ENCODE assay signal across 14 cellular contexts in the genomic region with DNA sequence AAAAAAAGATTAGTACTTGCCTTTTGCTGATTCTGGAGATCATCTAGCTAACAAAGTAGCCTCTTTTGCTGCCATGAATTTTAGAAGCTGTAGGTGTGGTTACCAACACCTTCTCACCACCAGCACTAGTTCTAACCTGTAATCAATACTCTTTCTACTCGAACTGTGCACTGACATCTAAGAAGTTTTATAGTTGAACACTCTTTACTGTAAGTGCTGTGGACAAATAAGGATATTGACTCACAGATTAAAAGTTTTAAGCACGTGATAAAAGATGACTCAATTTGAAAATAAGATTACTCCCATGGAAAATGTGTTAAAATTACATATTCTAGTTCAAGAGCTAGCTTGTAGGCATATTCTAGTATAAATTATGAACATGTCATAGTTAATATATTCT.
A peak's percentile ranks its signal among the peaks of the same experiment; 100 is the strongest.
DNase-seq lines count a peak whose midpoint lies in the region; ATAC-seq, FAIRE-seq and TF ChIP-seq lines count a peak whose summit lies in the region.
"Had no signal": no experiment of that assay in that cellular context is flagged by ENCODE, and none has a peak within 500 bp of the region (broad histone marks: within the 10 kb centered on the region; RNA-seq: fewer than 3 reads in every experiment).

No MANE protein-coding gene starts in this region.

- peak; percentile 57 for DNase-seq in EH (ENCODE audit: low read depth)
- DNase-seq in bronchial epithelial cell (ENCODE audit: low read depth) = peak; percentile 74
- DNase-seq in mucosa of descending colon = no peak
- no peak for DNase-seq in HK-2 (ENCODE audit: unreplicated experiment)
- no peak for DNase-seq in G401 (ENCODE audit: low spot score)
- DNase-seq: activated CD4-positive, alpha-beta T cell treated with anti-CD3 and anti-CD28 coated beads, Interleukin-2, amount 50 U/mL, for 1 hour; activated naive CD4-positive, alpha-beta T cell; hypothalamus; left ventricle myocardium superior; retina; transverse colon had no signal

- TF ChIP-seq CTCF in HEK293 (tag by site-specific recombination; IDR thresholded peaks at IDR 0.05) = no peak
- TF ChIP-seq CTCF in bronchial epithelial cell (IDR thresholded peaks at IDR 0.05; ENCODE audit: insufficient read depth, low read length, severe bottlenecking) = no peak
- TF ChIP-seq CTCF in mucosa of descending colon (IDR thresholded peaks at IDR 0.05) = no peak

- no peaks in the 10 kb centered on the region; a peak in 1 of 3 replicates for H3K36me3 ChIP-seq in HEK293 (ENCODE audit: control insufficient read depth in 2 of 2, insufficient read depth in 1 of 2, low read length in 2 of 2)
- peaks cover 1% of the 10 kb centered on the region for H3K36me3 ChIP-seq in bronchial epithelial cell (ENCODE audit: control insufficient read depth, insufficient read depth, low read length)
- H3K36me3 ChIP-seq in mucosa of descending colon (ENCODE audit: low read depth) = no peaks in the 10 kb centered on the region
- H3K36me3 ChIP-seq: transverse colon had no signal

- ATAC-seq in mucosa of descending colon (peak; percentile 53), HG03196 (IDR thresholded peaks at IDR 0.05; ENCODE audit: unreplicated experiment) (no peak)
- ATAC-seq: GM12878, left ventricle myocardium superior had no signal

- no peaks in the 10 kb centered on the region; the same call in 1 of the 2 replicates for H3K4me1 ChIP-seq in HEK293 (ENCODE audit: control insufficient read depth, insufficient read depth, low read length)
- H3K4me1 ChIP-seq in mucosa of descending colon (ENCODE audit: low read depth) = no peaks in the 10 kb centered on the region
- H3K4me1 ChIP-seq: transverse colon had no signal

- in situ Hi-C loops in G401 (cut with HindIII; ENCODE audit: low sequenced_read_pairs) = no loop called here

- H3K4me3 ChIP-seq in HEK293 (ENCODE audit: low read depth, low read length) (no peak overlapping the region), bronchial epithelial cell (ENCODE audit: low read depth, low read length) (no peak overlapping the region), mucosa of descending colon (no peak overlapping the region)
- H3K4me3 ChIP-seq: GM12878, transverse colon had no signal

- FAIRE-seq in bronchial epithelial cell (lab: Jason Lieb, UNC) = no peak
- FAIRE-seq: GM12878 had no signal

- POLR2A ChIA-PET in HEK293 (lab: Yijun Ruan, JAX) = no interaction called here

- intact Hi-C loops in mucosa of descending colon (cut with DNase I, micrococcal nuclease) = no loop called here

- CTCF ChIA-PET in HEK293 (lab: Yijun Ruan, JAX) = interaction anchor here (1.1 to 1.4 kb wide), 2 partner anchors 17 to 109 kb away, joined by 3 to 6 read pairs; no protein-coding TSS in a partner anchor

- H3K27me3 ChIP-seq in bronchial epithelial cell (ENCODE audit: control insufficient read depth, insufficient read depth, low read length) = no peaks in the 10 kb centered on the region
- H3K27me3 ChIP-seq: transverse colon had no signal

- no peak overlapping the region for H3K27ac ChIP-seq in HEK293 (ENCODE audit: extremely low read depth, low read depth, low read length)
- H3K27ac ChIP-seq: transverse colon had no signal

- H3K9me3 ChIP-seq in HEK293 (ENCODE audit: control insufficient read depth, insufficient read depth, low read depth, low read length) (no peaks in the 10 kb centered on the region), mucosa of descending colon (no peaks in the 10 kb centered on the region)
- H3K9me3 ChIP-seq: transverse colon had no signal

TF ChIP-seq in HEK293, 187 proteins besides CTCF, POLR2A, EP300 and RAD21 (continues in another document):
- TF ChIP-seq ZNF274 (IDR thresholded peaks at IDR 0.05; ENCODE audit: low read length) (no peak), ZNF274 (tag by site-specific recombination; IDR thresholded peaks at IDR 0.05; ENCODE audit: borderline replicate concordance) (no peak), ZNF792 (tag by site-specific recombination; IDR thresholded peaks at IDR 0.05) (no peak), TRIM28 (IDR thresholded peaks at IDR 0.05; ENCODE audit: borderline replicate concordance, low read length) (no peak), ZFP37 (tag by site-specific recombination; IDR thresholded peaks at IDR 0.05) (no peak), ZNF341 (tag by site-specific recombination; IDR thresholded peaks at IDR 0.05; ENCODE audit: low read depth) (no peak), ZNF366 (tag by site-specific recombination; conservative IDR thresholded peaks at IDR 0.05) (0 out of 2 replicates have a peak, but pooled peaks have one; percentile 15), ZNF138 (tag by site-specific recombination; IDR thresholded peaks at IDR 0.05; ENCODE audit: borderline replicate concordance) (no peak), ZEB2 (tag by site-specific recombination; IDR thresholded peaks at IDR 0.05) (0 out of 2 replicates have a peak, but pooled peaks have one; percentile 18), SP7 (tag by site-specific recombination; IDR thresholded peaks at IDR 0.05) (peak; percentile 67), ZNF654 (tag by site-specific recombination; IDR thresholded peaks at IDR 0.05; ENCODE audit: low read depth) (no peak), ZNF791 (tag by site-specific recombination; IDR thresholded peaks at IDR 0.05) (no peak), YY2 (tag by site-specific recombination; IDR thresholded peaks at IDR 0.05) (no peak), ZNF184 (tag by site-specific recombination; IDR thresholded peaks at IDR 0.05) (no peak), ZNF596 (tag by site-specific recombination; IDR thresholded peaks at IDR 0.05) (no peak), GLI4 (tag by site-specific recombination; IDR thresholded peaks at IDR 0.05) (no peak), ZNF239 (tag by site-specific recombination; IDR thresholded peaks at IDR 0.05) (no peak), KLF1 (tag by site-specific recombination; IDR thresholded peaks at IDR 0.05) (no peak), ZNF629 (tag by site-specific recombination; IDR thresholded peaks at IDR 0.05) (0 out of 2 replicates have a peak, but pooled peaks have one; percentile 12), ZNF571 (tag by site-specific recombination; IDR thresholded peaks at IDR 0.05) (no peak), ZNF416 (tag by site-specific recombination; IDR thresholded peaks at IDR 0.05) (no peak), ZNF112 (tag by site-specific recombination; IDR thresholded peaks at IDR 0.05) (no peak), ZNF132 (tag by site-specific recombination; IDR thresholded peaks at IDR 0.05; ENCODE audit: borderline replicate concordance) (no peak), ZNF133 (tag by site-specific recombination; IDR thresholded peaks at IDR 0.05) (no peak)
- TF ChIP-seq, protein P1, sequence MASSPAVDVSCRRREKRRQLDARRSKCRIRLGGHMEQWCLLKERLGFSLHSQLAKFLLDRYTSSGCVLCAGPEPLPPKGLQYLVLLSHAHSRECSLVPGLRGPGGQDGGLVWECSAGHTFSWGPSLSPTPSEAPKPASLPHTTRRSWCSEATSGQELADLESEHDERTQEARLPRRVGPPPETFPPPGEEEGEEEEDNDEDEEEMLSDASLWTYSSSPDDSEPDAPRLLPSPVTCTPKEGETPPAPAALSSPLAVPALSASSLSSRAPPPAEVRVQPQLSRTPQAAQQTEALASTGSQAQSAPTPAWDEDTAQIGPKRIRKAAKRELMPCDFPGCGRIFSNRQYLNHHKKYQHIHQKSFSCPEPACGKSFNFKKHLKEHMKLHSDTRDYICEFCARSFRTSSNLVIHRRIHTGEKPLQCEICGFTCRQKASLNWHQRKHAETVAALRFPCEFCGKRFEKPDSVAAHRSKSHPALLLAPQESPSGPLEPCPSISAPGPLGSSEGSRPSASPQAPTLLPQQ (tag by site-specific recombination; IDR thresholded peaks at IDR 0.05) = no peak
- TF ChIP-seq, protein P2, sequence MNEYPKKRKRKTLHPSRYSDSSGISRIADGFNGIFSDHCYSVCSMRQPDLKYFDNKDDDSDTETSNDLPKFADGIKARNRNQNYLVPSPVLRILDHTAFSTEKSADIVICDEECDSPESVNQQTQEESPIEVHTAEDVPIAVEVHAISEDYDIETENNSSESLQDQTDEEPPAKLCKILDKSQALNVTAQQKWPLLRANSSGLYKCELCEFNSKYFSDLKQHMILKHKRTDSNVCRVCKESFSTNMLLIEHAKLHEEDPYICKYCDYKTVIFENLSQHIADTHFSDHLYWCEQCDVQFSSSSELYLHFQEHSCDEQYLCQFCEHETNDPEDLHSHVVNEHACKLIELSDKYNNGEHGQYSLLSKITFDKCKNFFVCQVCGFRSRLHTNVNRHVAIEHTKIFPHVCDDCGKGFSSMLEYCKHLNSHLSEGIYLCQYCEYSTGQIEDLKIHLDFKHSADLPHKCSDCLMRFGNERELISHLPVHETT (tag by site-specific recombination; IDR thresholded peaks at IDR 0.05) = no peak
- TF ChIP-seq, protein P3, sequence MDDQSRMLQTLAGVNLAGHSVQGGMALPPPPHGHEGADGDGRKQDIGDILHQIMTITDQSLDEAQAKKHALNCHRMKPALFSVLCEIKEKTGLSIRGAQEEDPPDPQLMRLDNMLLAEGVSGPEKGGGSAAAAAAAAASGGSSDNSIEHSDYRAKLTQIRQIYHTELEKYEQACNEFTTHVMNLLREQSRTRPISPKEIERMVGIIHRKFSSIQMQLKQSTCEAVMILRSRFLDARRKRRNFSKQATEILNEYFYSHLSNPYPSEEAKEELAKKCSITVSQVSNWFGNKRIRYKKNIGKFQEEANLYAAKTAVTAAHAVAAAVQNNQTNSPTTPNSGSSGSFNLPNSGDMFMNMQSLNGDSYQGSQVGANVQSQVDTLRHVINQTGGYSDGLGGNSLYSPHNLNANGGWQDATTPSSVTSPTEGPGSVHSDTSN (CRISPR knock-in tag; IDR thresholded peaks at IDR 0.05) = no peak
- TF ChIP-seq, protein P4, sequence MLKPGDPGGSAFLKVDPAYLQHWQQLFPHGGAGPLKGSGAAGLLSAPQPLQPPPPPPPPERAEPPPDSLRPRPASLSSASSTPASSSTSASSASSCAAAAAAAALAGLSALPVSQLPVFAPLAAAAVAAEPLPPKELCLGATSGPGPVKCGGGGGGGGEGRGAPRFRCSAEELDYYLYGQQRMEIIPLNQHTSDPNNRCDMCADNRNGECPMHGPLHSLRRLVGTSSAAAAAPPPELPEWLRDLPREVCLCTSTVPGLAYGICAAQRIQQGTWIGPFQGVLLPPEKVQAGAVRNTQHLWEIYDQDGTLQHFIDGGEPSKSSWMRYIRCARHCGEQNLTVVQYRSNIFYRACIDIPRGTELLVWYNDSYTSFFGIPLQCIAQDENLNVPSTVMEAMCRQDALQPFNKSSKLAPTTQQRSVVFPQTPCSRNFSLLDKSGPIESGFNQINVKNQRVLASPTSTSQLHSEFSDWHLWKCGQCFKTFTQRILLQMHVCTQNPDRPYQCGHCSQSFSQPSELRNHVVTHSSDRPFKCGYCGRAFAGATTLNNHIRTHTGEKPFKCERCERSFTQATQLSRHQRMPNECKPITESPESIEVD (tag by site-specific recombination; IDR thresholded peaks at IDR 0.05) = peak; percentile 65

Comparison
In these comparisons a context has a peak if more than half of its experiments do, and no peak if none do; other contexts are left out.
1. DNase-seq: peak in EH (single experiment) and bronchial epithelial cell (single experiment); none in mucosa of descending colon (0 of 3), HK-2 (single experiment) and G401 (single experiment).